Comparison of ENCODE assay signal across 1 cellular context in genomic region chr11:130448416-130449068, GRCh38.
A peak's percentile ranks its signal among the peaks of the same experiment; 100 is the strongest.
TF ChIP-seq lines count a peak whose summit lies in the region.

Gene ADAMTS15, plus strand, starts transcription at chr11:130448645. Its CDS starts 329 bp downstream, at chr11:130448974.

TF ChIP-seq in HEK293, 187 proteins besides CTCF, POLR2A, EP300 and RAD21 (continued from another document):
- TF ChIP-seq PRDM10 (tag by site-specific recombination; IDR thresholded peaks at IDR 0.05) = peak; percentile 93
- peak; percentile 63; the same call in 1 of the 2 replicates for TF ChIP-seq ZEB2 (tag by site-specific recombination; IDR thresholded peaks at IDR 0.05)
- TF ChIP-seq ZNF561 (tag by site-specific recombination; IDR thresholded peaks at IDR 0.05; ENCODE audit: borderline replicate concordance) = peak; percentile 51; the same call in 1 of the 2 replicates
- peak; percentile 70 for TF ChIP-seq GLIS1 (tag by site-specific recombination; IDR thresholded peaks at IDR 0.05)
- TF ChIP-seq KLF9 (tag by site-specific recombination; IDR thresholded peaks at IDR 0.05; ENCODE audit: low read depth) = peak; percentile 49
- peak; percentile 65 for TF ChIP-seq ZNF398 (tag by site-specific recombination; IDR thresholded peaks at IDR 0.05)
- TF ChIP-seq ZNF433 (tag by site-specific recombination; IDR thresholded peaks at IDR 0.05; ENCODE audit: low read depth) = no peak
- TF ChIP-seq ZFHX2 (tag by site-specific recombination; conservative IDR thresholded peaks at IDR 0.05) = peak; percentile 64
- TF ChIP-seq ZNF362 (tag by site-specific recombination; IDR thresholded peaks at IDR 0.05) = no peak
- peak; percentile 89 for TF ChIP-seq ZBTB26 (tag by site-specific recombination; optimal IDR thresholded peaks at IDR 0.05)
- peak; percentile 88 for TF ChIP-seq PATZ1 (tag by site-specific recombination; IDR thresholded peaks at IDR 0.05)
- 0 out of 2 replicates have a peak, but pooled peaks have one; percentile 15 for TF ChIP-seq KLF1 (tag by site-specific recombination; IDR thresholded peaks at IDR 0.05)
- TF ChIP-seq ZNF248 (tag by site-specific recombination; IDR thresholded peaks at IDR 0.05) = no peak
- TF ChIP-seq ZNF660 (tag by site-specific recombination; IDR thresholded peaks at IDR 0.05) = 0 out of 2 replicates have a peak, but pooled peaks have one; percentile 43
- peak; percentile 28; the same call in 1 of the 2 replicates for TF ChIP-seq ZNF600 (tag by site-specific recombination; IDR thresholded peaks at IDR 0.05)
- TF ChIP-seq ZNF341 (tag by site-specific recombination; IDR thresholded peaks at IDR 0.05; ENCODE audit: low read depth) = peak; percentile 96
- peak; percentile 53; the same call in 1 of the 2 replicates for TF ChIP-seq IKZF3 (tag by site-specific recombination; IDR thresholded peaks at IDR 0.05)
- TF ChIP-seq ZNF350 (tag by site-specific recombination; IDR thresholded peaks at IDR 0.05) = no peak
- peak; percentile 37; the same call in 1 of the 2 replicates for TF ChIP-seq EGR2 (tag by site-specific recombination; IDR thresholded peaks at IDR 0.05; ENCODE audit: low read depth)
- peak; percentile 25; the same call in 1 of the 2 replicates for TF ChIP-seq OSR2 (tag by site-specific recombination; IDR thresholded peaks at IDR 0.05)
- 0 out of 2 replicates have a peak, but pooled peaks have one; percentile 16 for TF ChIP-seq TRIM28 (IDR thresholded peaks at IDR 0.05; ENCODE audit: borderline replicate concordance, low read length)
- peak; percentile 92 for TF ChIP-seq SP2 (tag by site-specific recombination; IDR thresholded peaks at IDR 0.05)
- TF ChIP-seq ZNF223 (tag by site-specific recombination; IDR thresholded peaks at IDR 0.05) = 0 out of 2 replicates have a peak, but pooled peaks have one; percentile 28
- peak; percentile 17; the same call in 1 of the 2 replicates for TF ChIP-seq ZNF394 (tag by site-specific recombination; IDR thresholded peaks at IDR 0.05; ENCODE audit: borderline replicate concordance)
- peak; percentile 46; the same call in 1 of the 2 replicates for TF ChIP-seq ZBTB20 (tag by site-specific recombination; IDR thresholded peaks at IDR 0.05)
- TF ChIP-seq ZBTB17 (tag by site-specific recombination; IDR thresholded peaks at IDR 0.05) = 0 out of 2 replicates have a peak, but pooled peaks have one; percentile 43
- 0 out of 2 replicates have a peak, but pooled peaks have one; percentile 20 for TF ChIP-seq KLF17 (tag by site-specific recombination; IDR thresholded peaks at IDR 0.05)
- peak; percentile 58 for TF ChIP-seq SP7 (tag by site-specific recombination; IDR thresholded peaks at IDR 0.05)
- no peak for TF ChIP-seq ZNF677 (tag by site-specific recombination; IDR thresholded peaks at IDR 0.05)
- TF ChIP-seq SP3 (tag by site-specific recombination; IDR thresholded peaks at IDR 0.05) = peak; percentile 64
- TF ChIP-seq WT1 (tag by site-specific recombination; IDR thresholded peaks at IDR 0.05) = peak; percentile 46; the same call in 1 of the 2 replicates
- peak; percentile 74; the same call in 1 of the 2 replicates for TF ChIP-seq ZNF335 (tag by site-specific recombination; conservative IDR thresholded peaks at IDR 0.05)
- TF ChIP-seq KLF10 (tag by site-specific recombination; IDR thresholded peaks at IDR 0.05) = peak; percentile 33; the same call in 1 of the 2 replicates
- 0 out of 2 replicates have a peak, but pooled peaks have one; percentile 32 for TF ChIP-seq ZXDB (tag by site-specific recombination; IDR thresholded peaks at IDR 0.05)
- TF ChIP-seq BCL6B (tag by site-specific recombination; IDR thresholded peaks at IDR 0.05) = no peak
- TF ChIP-seq KLF8 (tag by site-specific recombination; IDR thresholded peaks at IDR 0.05) = 0 out of 2 replicates have a peak, but pooled peaks have one; percentile 46
- peak; percentile 69 for TF ChIP-seq ZBTB8A (tag by site-specific recombination; IDR thresholded peaks at IDR 0.05)
- TF ChIP-seq ZIC2 (tag by site-specific recombination; IDR thresholded peaks at IDR 0.05) = peak; percentile 52; the same call in 1 of the 2 replicates
- TF ChIP-seq FEZF1 (tag by site-specific recombination; IDR thresholded peaks at IDR 0.05) = peak; percentile 67
- no peak for TF ChIP-seq ZNF670 (tag by site-specific recombination; IDR thresholded peaks at IDR 0.05; ENCODE audit: low read depth)
- peak; percentile 52 for TF ChIP-seq ZNF76 (tag by site-specific recombination; IDR thresholded peaks at IDR 0.05; ENCODE audit: borderline replicate concordance, low read depth)
- TF ChIP-seq ZFP37 (tag by site-specific recombination; IDR thresholded peaks at IDR 0.05) = 0 out of 2 replicates have a peak, but pooled peaks have one; percentile 28
